Comparison of ENCODE assay signal across 18 cellular contexts in genomic region chr5:155665371-155665770, GRCh38.
A peak's percentile ranks its signal among the peaks of the same experiment; 100 is the strongest.
DNase-seq lines count a peak whose midpoint lies in the region; ATAC-seq lines count a peak whose summit lies in the region.
"Had no signal": no experiment of that assay in that cellular context is flagged by ENCODE, and none has a peak within 500 bp of the region (broad histone marks: within the 10 kb centered on the region; RNA-seq: fewer than 3 reads in every experiment).

No MANE protein-coding gene starts in this region.

- H3K27ac ChIP-seq in mesendoderm (ENCODE audit: low read depth, low read length) = no peak overlapping the region

- H2BK15ac ChIP-seq in mesendoderm (replicated peaks; ENCODE audit: low read depth) = no peak overlapping the region

- no peak overlapping the region for H3K23ac ChIP-seq in mesendoderm (ENCODE audit: low read length)

- no peak overlapping the region for H2BK120ac ChIP-seq in mesendoderm (ENCODE audit: low read depth, low read length)

- H3K36me3 Mint-ChIP-seq in T-cell = no peaks in the 10 kb centered on the region

- H3K4me2 ChIP-seq in mesendoderm (ENCODE audit: low read length) = no peak overlapping the region

- no peak overlapping the region for H2AK5ac ChIP-seq in mesendoderm (ENCODE audit: low read length)

- no peaks in the 10 kb centered on the region for H3K79me2 ChIP-seq in mesendoderm (ENCODE audit: control insufficient read depth, insufficient read depth, low read length)

- POLR2A ChIA-PET in T-cell (lab: Charles Lee) = no interaction called here

- no peaks in the 10 kb centered on the region for H3K36me3 ChIP-seq in mesendoderm (ENCODE audit: control insufficient read depth, insufficient read depth, low read length)
- H3K36me3 ChIP-seq: BE2C had no signal

- no peak overlapping the region for H3K27ac Mint-ChIP-seq in T-cell
- H3K27ac Mint-ChIP-seq: CD4-positive, alpha-beta T cell; H9; IgD-negative memory B cell had no signal

- H4K5ac ChIP-seq in mesendoderm (ENCODE audit: low read length) = no peak overlapping the region

- H3K9me3 Mint-ChIP-seq in T-cell = peaks cover 0 to 3% (median 0%) of the 10 kb centered on the region in 3 donors
- H3K9me3 Mint-ChIP-seq: CD4-positive, alpha-beta T cell; H9 had no signal

- no CpG with 5 or more reads among the region's 7 CpGs for WGBS in mesendoderm (ENCODE audit: extremely low coverage, insufficient coverage, low lambda C conversion rate)

- no peaks in the 10 kb centered on the region for H3K27me3 Mint-ChIP-seq in T-cell
- H3K27me3 Mint-ChIP-seq: CD4-positive, alpha-beta T cell; IgD-negative memory B cell had no signal

- CTCF ChIA-PET in T-cell (lab: Charles Lee) = interaction anchor here in 1 of 2 donors (0.6 kb wide), 1 partner anchor 1152 kb away, joined by 6 read pairs; no protein-coding TSS in a partner anchor

- no peak overlapping the region for H2BK5ac ChIP-seq in mesendoderm (ENCODE audit: low read length)

- H3K4me1 ChIP-seq in mesendoderm (ENCODE audit: control insufficient read depth, low read depth, low read length) = no peaks in the 10 kb centered on the region
- H3K4me1 ChIP-seq: BE2C, Caco-2 had no signal

- no peak overlapping the region for H4K8ac ChIP-seq in mesendoderm (ENCODE audit: low read depth, low read length)

- H3K4me3 Mint-ChIP-seq in T-cell = no peak overlapping the region
- H3K4me3 Mint-ChIP-seq: CD4-positive, alpha-beta T cell; H9; IgD-negative memory B cell had no signal

- H3K18ac ChIP-seq in mesendoderm (ENCODE audit: low read length) = no peak overlapping the region

- no peaks in the 10 kb centered on the region for H3K79me1 ChIP-seq in mesendoderm (ENCODE audit: low read length)

- peak; percentile 1 for DNase-seq in NCI-H510A treated with DMSO at 0.1 percent for 48 hours (lab: John Stamatoyannopoulos, UW)
- no peak for DNase-seq in NCI-H510A (lab: John Stamatoyannopoulos, UW)
- peak; percentile 15 for DNase-seq in iPS-NIHi11 (ENCODE audit: low spot score)
- DNase-seq in mesendoderm = peak; percentile 9
- DNase-seq in DMS 273 (lab: John Stamatoyannopoulos, UW; ENCODE audit: unreplicated experiment) = no peak
- no peak for DNase-seq in T-cell
- no peak for DNase-seq in HUDEP-2 (lab: John Stamatoyannopoulos, UW; ENCODE audit: unreplicated experiment in 76 of 76)
- DNase-seq: BE2C; C1 segment of cervical spinal cord; Caco-2; CD4-positive, alpha-beta T cell; DMS153; DMS79; GDM1; GOT3; H9 had no signal

- H3K56ac ChIP-seq in mesendoderm (ENCODE audit: low read length) = no peak overlapping the region

- no peak for ATAC-seq in T-cell (replicated peaks in 1 of 4)
- ATAC-seq: HepG2 had no signal

- no peak overlapping the region for H3K4me3 ChIP-seq in mesendoderm (ENCODE audit: low read length)

- H3K4me1 Mint-ChIP-seq in T-cell = no peaks in the 10 kb centered on the region
- H3K4me1 Mint-ChIP-seq: IgD-negative memory B cell had no signal

- no peak overlapping the region for H3K9ac ChIP-seq in mesendoderm (ENCODE audit: low read length)

- H3K4ac ChIP-seq in mesendoderm (ENCODE audit: low read depth, low read length) = no peak overlapping the region

- no peaks in the 10 kb centered on the region for H3K27me3 ChIP-seq in mesendoderm (ENCODE audit: insufficient read depth, low read length, poor library complexity)
- H3K27me3 ChIP-seq: BE2C had no signal

Comparison
In these comparisons a context has a peak if more than half of its experiments do, and no peak if none do; other contexts are left out.
1. DNase-seq: peak in NCI-H510A treated with DMSO at 0.1 percent for 48 hours (single experiment), iPS-NIHi11 (single experiment) and mesendoderm (single experiment); none in NCI-H510A (single experiment), DMS 273 (single experiment), T-cell (0 of 34) and HUDEP-2 (0 of 76).